9 cellular contexts compared by ENCODE assay signal in the genomic region with DNA sequence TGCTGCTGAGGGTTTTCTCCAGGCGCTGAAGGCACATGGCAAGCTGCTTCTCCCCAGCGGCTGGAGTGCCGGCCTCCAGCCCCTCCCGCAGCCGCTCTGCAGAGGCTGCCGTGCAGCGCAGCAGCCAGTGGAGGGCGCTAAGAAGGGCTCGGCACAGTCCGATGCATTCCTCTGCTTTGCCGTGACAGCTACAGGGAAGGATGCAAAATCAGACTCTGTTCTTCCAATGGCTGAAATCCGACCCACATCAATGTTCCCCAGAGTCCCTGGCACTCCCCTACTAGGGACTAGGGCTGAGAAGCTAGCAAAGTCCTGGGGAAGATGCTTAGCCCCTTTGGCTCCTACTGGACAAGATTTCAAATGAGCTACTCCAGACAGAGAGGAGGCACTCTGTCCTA. TPM values are rescaled to one million over a fixed set of nuclear protein-coding genes. Genes with fewer than 3 reads are reported as not detected.
DNase-seq lines count a peak whose midpoint lies in the region; ATAC-seq, FAIRE-seq and TF ChIP-seq lines count a peak whose summit lies in the region.
"Had no signal": no experiment of that assay in that cellular context is flagged by ENCODE, and none has a peak within 500 bp of the region (broad histone marks: within the 10 kb centered on the region; RNA-seq: fewer than 3 reads in every experiment).

No MANE protein-coding gene starts in this region.

- H2AFZ ChIP-seq in GM23248 (no peak overlapping the region), SU-DHL-6 (ENCODE audit: low read depth, low read length, severe bottlenecking) (no peak overlapping the region)

- in situ Hi-C loops in GM23248 (cut with MboI): no loop called here

- no peaks in the 10 kb centered on the region for H3K9me2 ChIP-seq in GM23248 (ENCODE audit: insufficient read depth)
- H3K9me2 ChIP-seq in SU-DHL-6 (replicated peaks; ENCODE audit: insufficient read depth, low read length): no peaks in the 10 kb centered on the region

- H3K4me3 ChIP-seq in AG09309 (ENCODE audit: control insufficient read depth, low read depth, low read length): no peak overlapping the region
- no peak overlapping the region for H3K4me3 ChIP-seq in GM23248
- H3K4me3 ChIP-seq in SU-DHL-6 (ENCODE audit: insufficient read depth, low read length, poor library complexity, severe bottlenecking): no peak overlapping the region

- H3K9ac ChIP-seq in GM23248 (no peak overlapping the region), SU-DHL-6 (ENCODE audit: low read length) (no peak overlapping the region)

- 51 to 53% methylated on average over 9 to 10 of the region's 12 CpGs for WGBS in GM23248 (ENCODE audit: low coverage in 1 of 2, low lambda C conversion rate in 2 of 2, missing lambda C conversion rate in 2 of 2), 2 experiments

- peaks cover 7% of the 10 kb centered on the region for H3F3A ChIP-seq in GM23248 (ENCODE audit: insufficient read depth)
- no peaks in the 10 kb centered on the region for H3F3A ChIP-seq in SU-DHL-6 (ENCODE audit: insufficient read depth)

- H3K27me3 ChIP-seq in GM23248 (replicated peaks; ENCODE audit: insufficient read depth): no peaks in the 10 kb centered on the region
- H3K27me3 ChIP-seq in SU-DHL-6 (ENCODE audit: low read length): no peaks in the 10 kb centered on the region

- no peak overlapping the region for H3K4me2 ChIP-seq in GM23248 (ENCODE audit: unreplicated experiment)
- no peak overlapping the region for H3K4me2 ChIP-seq in SU-DHL-6 (ENCODE audit: low read depth, low read length, poor library complexity, severe bottlenecking)

- no peaks in the 10 kb centered on the region for H3K79me2 ChIP-seq in GM23248 (ENCODE audit: insufficient read depth)
- H3K79me2 ChIP-seq in SU-DHL-6 (ENCODE audit: insufficient read depth, low read length): no peaks in the 10 kb centered on the region

- no peak overlapping the region for H3K27ac ChIP-seq in GM23248
- no peak overlapping the region for H3K27ac ChIP-seq in SU-DHL-6 (ENCODE audit: low read depth, low read length)

- H3K36me3 ChIP-seq in GM23248 (ENCODE audit: low read depth) (no peaks in the 10 kb centered on the region; the same call in 1 of the 2 replicates), SU-DHL-6 (ENCODE audit: low read length) (no peaks in the 10 kb centered on the region)

- peaks cover 12% of the 10 kb centered on the region; the same call in 1 of the 2 replicates for H3K4me1 ChIP-seq in GM23248 (ENCODE audit: insufficient read depth)

- H4K20me1 ChIP-seq in GM23248 (ENCODE audit: insufficient read depth) (no peaks in the 10 kb centered on the region), SU-DHL-6 (ENCODE audit: low read depth, low read length) (no peaks in the 10 kb centered on the region)

- peak; percentile 66 for TF ChIP-seq CTCF in AG09309 (IDR thresholded peaks at IDR 0.05; ENCODE audit: control insufficient read depth, insufficient read depth, low read depth, low read length, missing control alignments)
- TF ChIP-seq CTCF in SU-DHL-6 (IDR thresholded peaks at IDR 0.05; ENCODE audit: insufficient read depth, low read length, poor library complexity, severe bottlenecking): peak; percentile 54

- ATAC-seq in HG03378 (IDR thresholded peaks at IDR 0.05; ENCODE audit: unreplicated experiment) (no peak), HG03565 (IDR thresholded peaks at IDR 0.05; ENCODE audit: unreplicated experiment) (no peak)

- FAIRE-seq in RCC 7860 (lab: Jason Lieb, UNC): no peak

- DNase-seq in AG09309 (ENCODE audit: low read depth) (no peak), GM23248 (peak; percentile 65), iPS-NIHi7 (ENCODE audit: extremely low spot score) (peak; percentile 94), MV-4-11 (lab: John Stamatoyannopoulos, UW) (no peak), RCC 7860 (ENCODE audit: low spot score) (no peak)

- H3K9me3 ChIP-seq in GM23248 (ENCODE audit: low read depth): no peaks in the 10 kb centered on the region
- H3K9me3 ChIP-seq in SU-DHL-6 (ENCODE audit: insufficient read depth, low read length): no peaks in the 10 kb centered on the region

RNA-seq across cellular contexts. Expression of gene MED24, which starts 19.0 kb away (rescaled TPM):
- total RNA-seq in GM23248 (2014; rRNA removed; shearing (Covaris generic)): 35.3 and 37.3 TPM in 2 replicates
- polyA plus RNA-seq in GM23248 (2016; fragmentation: Nextera tagmentation; extraction: Ambion mirVana): 33.6 and 35.2 TPM in 2 replicates

RNA-seq across cellular contexts. Expression of gene CSF3, which starts 19.9 kb away (rescaled TPM):
- total RNA-seq in GM23248 (2014; rRNA removed; shearing (Covaris generic)): not detected in 2 replicates
- 0.13 TPM in 1 of 2 replicates, not detected in the other for polyA plus RNA-seq in GM23248 (2016; fragmentation: Nextera tagmentation; extraction: Ambion mirVana)
- total RNA-seq: T-helper 1 cell treated with Interleukin-12 subunit alpha and Interleukin-12 subunit beta and Interleukin-4 antibody, amounts not matched to agents 30 ng/mL and 1 ng/mL, for 36 hours had no signal

RNA-seq across cellular contexts. Expression of gene THRA, which starts 27.6 kb away (rescaled TPM):
- 33.3 and 36.2 TPM in 2 replicates for total RNA-seq in GM23248 (2014; rRNA removed; shearing (Covaris generic))
- polyA plus RNA-seq in GM23248 (2016; fragmentation: Nextera tagmentation; extraction: Ambion mirVana): 15.8 and 16.4 TPM in 2 replicates

RNA-seq across cellular contexts. Expression of gene PSMD3, which starts 54.6 kb away (rescaled TPM):
- 103 and 116 TPM in 2 replicates for total RNA-seq in GM23248 (2014; rRNA removed; shearing (Covaris generic))
- polyA plus RNA-seq in GM23248 (2016; fragmentation: Nextera tagmentation; extraction: Ambion mirVana): 102 and 106 TPM in 2 replicates

Comparison
In these comparisons a context has a peak if more than half of its experiments do, and no peak if none do; other contexts are left out.
1. DNase-seq: peak in GM23248 (single experiment) and iPS-NIHi7 (single experiment); none in AG09309 (single experiment), MV-4-11 (single experiment) and RCC 7860 (single experiment).